In the genomic region with DNA sequence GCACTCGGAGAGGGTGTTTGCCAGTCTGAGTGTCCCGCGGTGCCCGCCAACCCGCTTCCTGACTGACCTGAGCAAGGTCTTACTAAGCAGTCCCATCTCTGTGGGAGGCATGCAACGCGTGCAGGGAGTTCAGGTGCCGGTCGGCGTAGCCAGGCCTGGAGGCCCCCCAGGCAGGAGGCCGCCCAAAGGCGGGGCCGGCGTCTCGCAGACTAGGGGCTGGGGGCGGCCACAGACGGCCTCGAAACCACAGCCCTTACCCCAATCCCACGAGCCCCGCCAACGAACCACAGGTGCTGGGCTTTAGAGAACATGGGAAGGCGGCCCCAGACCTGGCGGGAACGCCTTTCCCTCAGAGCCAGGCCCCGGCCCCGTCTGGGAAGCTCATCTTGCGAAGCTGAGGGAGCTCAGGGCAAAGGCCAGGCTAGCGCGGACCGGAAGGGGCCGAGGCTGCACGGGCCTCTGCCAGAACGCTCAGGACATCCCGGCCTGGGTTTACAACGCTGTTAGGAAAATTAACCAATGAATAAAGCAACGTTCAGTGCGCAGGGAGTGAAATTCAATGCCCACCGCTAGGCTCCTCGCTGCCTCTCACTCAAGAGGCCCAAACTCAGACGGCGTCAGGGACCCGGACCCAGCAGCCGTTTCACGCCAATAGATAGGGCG, we compare ENCODE assay signal across 1 cellular context.
TF ChIP-seq lines count a peak whose summit lies in the region.

No MANE protein-coding gene starts in this region.

TF ChIP-seq in WTC11, 78 proteins besides CTCF, POLR2A, EP300 and RAD21 (continued from another document):
- TF ChIP-seq CREM (CRISPR knock-in tag; IDR thresholded peaks at IDR 0.05) = 0 out of 2 replicates have a peak, but pooled peaks have one; percentile 13
- TF ChIP-seq, protein P1, sequence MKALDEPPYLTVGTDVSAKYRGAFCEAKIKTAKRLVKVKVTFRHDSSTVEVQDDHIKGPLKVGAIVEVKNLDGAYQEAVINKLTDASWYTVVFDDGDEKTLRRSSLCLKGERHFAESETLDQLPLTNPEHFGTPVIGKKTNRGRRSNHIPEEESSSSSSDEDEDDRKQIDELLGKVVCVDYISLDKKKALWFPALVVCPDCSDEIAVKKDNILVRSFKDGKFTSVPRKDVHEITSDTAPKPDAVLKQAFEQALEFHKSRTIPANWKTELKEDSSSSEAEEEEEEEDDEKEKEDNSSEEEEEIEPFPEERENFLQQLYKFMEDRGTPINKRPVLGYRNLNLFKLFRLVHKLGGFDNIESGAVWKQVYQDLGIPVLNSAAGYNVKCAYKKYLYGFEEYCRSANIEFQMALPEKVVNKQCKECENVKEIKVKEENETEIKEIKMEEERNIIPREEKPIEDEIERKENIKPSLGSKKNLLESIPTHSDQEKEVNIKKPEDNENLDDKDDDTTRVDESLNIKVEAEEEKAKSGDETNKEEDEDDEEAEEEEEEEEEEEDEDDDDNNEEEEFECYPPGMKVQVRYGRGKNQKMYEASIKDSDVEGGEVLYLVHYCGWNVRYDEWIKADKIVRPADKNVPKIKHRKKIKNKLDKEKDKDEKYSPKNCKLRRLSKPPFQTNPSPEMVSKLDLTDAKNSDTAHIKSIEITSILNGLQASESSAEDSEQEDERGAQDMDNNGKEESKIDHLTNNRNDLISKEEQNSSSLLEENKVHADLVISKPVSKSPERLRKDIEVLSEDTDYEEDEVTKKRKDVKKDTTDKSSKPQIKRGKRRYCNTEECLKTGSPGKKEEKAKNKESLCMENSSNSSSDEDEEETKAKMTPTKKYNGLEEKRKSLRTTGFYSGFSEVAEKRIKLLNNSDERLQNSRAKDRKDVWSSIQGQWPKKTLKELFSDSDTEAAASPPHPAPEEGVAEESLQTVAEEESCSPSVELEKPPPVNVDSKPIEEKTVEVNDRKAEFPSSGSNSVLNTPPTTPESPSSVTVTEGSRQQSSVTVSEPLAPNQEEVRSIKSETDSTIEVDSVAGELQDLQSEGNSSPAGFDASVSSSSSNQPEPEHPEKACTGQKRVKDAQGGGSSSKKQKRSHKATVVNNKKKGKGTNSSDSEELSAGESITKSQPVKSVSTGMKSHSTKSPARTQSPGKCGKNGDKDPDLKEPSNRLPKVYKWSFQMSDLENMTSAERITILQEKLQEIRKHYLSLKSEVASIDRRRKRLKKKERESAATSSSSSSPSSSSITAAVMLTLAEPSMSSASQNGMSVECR (CRISPR knock-in tag; IDR thresholded peaks at IDR 0.05; ENCODE audit: borderline replicate concordance) = peak; percentile 44; the same call in 1 of the 2 replicates
- no peak for TF ChIP-seq PRRX2 (CRISPR knock-in tag; IDR thresholded peaks at IDR 0.05)
- no peak for TF ChIP-seq FOXJ3 (CRISPR knock-in tag; IDR thresholded peaks at IDR 0.05; ENCODE audit: borderline replicate concordance)
- TF ChIP-seq, protein P2, sequence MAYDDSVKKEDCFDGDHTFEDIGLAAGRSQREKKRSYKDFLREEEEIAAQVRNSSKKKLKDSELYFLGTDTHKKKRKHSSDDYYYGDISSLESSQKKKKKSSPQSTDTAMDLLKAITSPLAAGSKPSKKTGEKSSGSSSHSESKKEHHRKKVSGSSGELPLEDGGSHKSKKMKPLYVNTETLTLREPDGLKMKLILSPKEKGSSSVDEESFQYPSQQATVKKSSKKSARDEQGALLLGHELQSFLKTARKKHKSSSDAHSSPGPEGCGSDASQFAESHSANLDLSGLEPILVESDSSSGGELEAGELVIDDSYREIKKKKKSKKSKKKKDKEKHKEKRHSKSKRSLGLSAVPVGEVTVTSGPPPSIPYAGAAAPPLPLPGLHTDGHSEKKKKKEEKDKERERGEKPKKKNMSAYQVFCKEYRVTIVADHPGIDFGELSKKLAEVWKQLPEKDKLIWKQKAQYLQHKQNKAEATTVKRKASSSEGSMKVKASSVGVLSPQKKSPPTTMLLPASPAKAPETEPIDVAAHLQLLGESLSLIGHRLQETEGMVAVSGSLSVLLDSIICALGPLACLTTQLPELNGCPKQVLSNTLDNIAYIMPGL (CRISPR knock-in tag; IDR thresholded peaks at IDR 0.05) = 0 out of 2 replicates have a peak, but pooled peaks have one; percentile 33
- TF ChIP-seq FOXK1 (CRISPR knock-in tag; IDR thresholded peaks at IDR 0.05) = peak; percentile 36
- TF ChIP-seq TP53 (CRISPR knock-in tag; IDR thresholded peaks at IDR 0.05) = 0 out of 2 replicates have a peak, but pooled peaks have one; percentile 51
- peak; percentile 41; the same call in 1 of the 2 replicates for TF ChIP-seq GABPB1 (CRISPR knock-in tag; IDR thresholded peaks at IDR 0.05)
